In the genomic region with DNA sequence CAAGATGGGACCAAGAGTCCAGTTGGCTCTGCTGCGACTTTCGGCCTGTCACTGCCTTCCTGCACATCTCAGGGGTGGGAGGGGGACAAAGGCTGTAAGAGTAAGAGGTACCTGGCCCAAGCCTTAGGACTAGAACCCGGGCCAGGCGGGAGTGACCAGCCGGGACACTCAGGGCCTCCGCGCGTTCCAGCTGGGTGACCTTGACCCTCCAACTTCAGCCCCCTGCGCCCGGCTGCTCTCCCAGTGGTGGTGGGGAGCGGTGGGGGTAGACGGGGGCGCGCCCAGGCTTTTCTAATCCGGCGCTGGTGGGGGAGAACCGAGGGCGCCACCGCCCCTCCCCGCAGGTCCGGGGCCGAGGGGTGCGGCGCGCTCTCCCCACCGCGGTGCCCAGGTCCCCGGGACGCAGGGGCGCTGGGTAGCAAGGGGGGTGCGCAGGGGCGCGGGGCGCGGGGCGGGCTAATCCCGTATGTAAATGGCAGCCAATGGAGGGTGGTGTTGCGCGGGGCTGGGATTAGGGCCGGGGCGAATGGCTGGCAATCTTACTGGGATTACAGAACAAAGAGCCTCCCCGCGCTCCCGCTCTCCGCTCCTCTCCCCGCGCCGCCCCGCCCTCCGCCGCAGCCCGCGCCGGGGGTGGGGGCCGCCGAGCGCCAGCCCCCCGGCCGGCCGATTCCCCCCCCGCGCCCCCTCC, we compare ENCODE assay signal across 8 cellular contexts. TPM values are rescaled to one million over a fixed set of nuclear protein-coding genes. Genes with fewer than 3 reads are reported as not detected.
DNase-seq lines count a peak whose midpoint lies in the region; ATAC-seq, FAIRE-seq and TF ChIP-seq lines count a peak whose summit lies in the region.

Gene GTF2IRD1 (plus strand): TSS at position 586 of the 691 bp plus-strand sequence. CDS start 54,175 bp downstream, outside the sequence.

- H4K5ac ChIP-seq in IMR-90 (ENCODE audit: low read depth, low read length) = peak within 1 kb of the TSS; percentile 87

- H4K8ac ChIP-seq in IMR-90 (ENCODE audit: low read depth in 2 of 2, low read length in 2 of 2) = peak within 1 kb of the TSS; percentile 81 to 91

- dilution Hi-C loops in IMR-90 (cut with HindIII; ENCODE audit: low sequenced_read_pairs, unreplicated experiment) = no loop called here

- 0% methylated on average over 3 of the region's 62 CpGs; no CpG with 5 or more reads in 1 of the 2 experiments for WGBS in IMR-90 (ENCODE audit: extremely low coverage in 2 of 2, insufficient read length in 1 of 2), 2 experiments
- 2 to 5% (median 5%) methylated on average over 11 to 54 of the region's 62 CpGs for WGBS in stomach, 5 donors

- H3K14ac ChIP-seq in IMR-90 (replicated peaks; ENCODE audit: low read depth, low read length) = peak within 1 kb of the TSS; percentile 82; the same call in 1 of the 2 replicates

- TF ChIP-seq CTCF in D721Med (IDR thresholded peaks at IDR 0.05; ENCODE audit: insufficient read depth, missing control alignments) = no peak
- TF ChIP-seq CTCF in IMR-90 (conservative IDR thresholded peaks at IDR 0.05; ENCODE audit: low read depth, low read length) = no peak
- no peak for TF ChIP-seq CTCF in PC-9 (conservative IDR thresholded peaks at IDR 0.05)
- TF ChIP-seq CTCF in stomach (IDR thresholded peaks at IDR 0.05) = no peak

- CTCF ChIA-PET in IMR-90 (lab: Yijun Ruan, JAX) = no interaction called here
- CTCF ChIA-PET in PC-9 (lab: Charles Lee) = no interaction called here

- peaks cover 33% of the 10 kb centered on the region for H4K20me1 ChIP-seq in IMR-90 (ENCODE audit: insufficient read depth, low read length)
- H4K20me1 ChIP-seq in PC-9 (ENCODE audit: insufficient read depth) = no peaks in the 10 kb centered on the region

- TF ChIP-seq POLR2A in IMR-90 (IDR thresholded peaks at IDR 0.05; ENCODE audit: low read depth, low read length) (peak; percentile 37; the same call in 1 of the 2 replicates), stomach (IDR thresholded peaks at IDR 0.05) (no peak)

- in situ Hi-C loops in IMR-90 (cut with MboI; ENCODE audit: low sequenced_read_pairs) = no loop called here

- H3K27me3 ChIP-seq in IMR-90 (ENCODE audit: control insufficient read depth, insufficient read depth, low read length) = no peaks in the 10 kb centered on the region; the same call in 1 of the 2 replicates
- no peaks in the 10 kb centered on the region for H3K27me3 ChIP-seq in PC-9 (ENCODE audit: insufficient read depth, low read depth)
- H3K27me3 ChIP-seq in muscle layer of duodenum (ENCODE audit: low read depth, low read length) = no peaks in the 10 kb centered on the region
- H3K27me3 ChIP-seq in stomach = peaks cover 0 to 19% (median 0%) of the 10 kb centered on the region in 3 donors

- ATAC-seq in IMR-90 (ENCODE audit: low read depth) = peak; percentile 87
- ATAC-seq in HG03095 (IDR thresholded peaks at IDR 0.05; ENCODE audit: unreplicated experiment) = no peak

- peak within 1 kb of the TSS; percentile 94 for H3K4ac ChIP-seq in IMR-90 (ENCODE audit: low read depth, low read length)

- peak within 1 kb of the TSS; percentile 68 for H2BK120ac ChIP-seq in IMR-90 (ENCODE audit: low read depth, low read length)

- FAIRE-seq in D721Med (lab: Jason Lieb, UNC) = no peak

- H3F3A ChIP-seq in PC-9 (ENCODE audit: insufficient read depth, low read depth) = peaks cover 14% of the 10 kb centered on the region

- H3K9me3 ChIP-seq in IMR-90 (ENCODE audit: control insufficient read depth, insufficient read depth, low read length) (no peaks in the 10 kb centered on the region), PC-9 (ENCODE audit: insufficient read depth, low read depth) (no peaks in the 10 kb centered on the region), muscle layer of duodenum (ENCODE audit: control insufficient read depth in 1 of 2, low read length in 2 of 2) (no peaks in the 10 kb centered on the region), stomach (no peaks in the 10 kb centered on the region)

- peaks cover 10% of the 10 kb centered on the region for H3K4me1 Mint-ChIP-seq in activated T-helper 2 cell treated with anti-CD3 and anti-CD28 coated beads, Interferon-gamma antibody, Interleukin-2, Interleukin-4, amounts not matched to agents 10 μg/mL and 5 μg/mL and 100 μg/mL, durations not matched to agents 14 hours and 24 hours and 36 hours (ENCODE audit: low read depth)

- H3K4me1 ChIP-seq in IMR-90 (ENCODE audit: control insufficient read depth, insufficient read depth, low read length) = peaks cover 16% of the 10 kb centered on the region
- H3K4me1 ChIP-seq in PC-9 (replicated peaks; ENCODE audit: insufficient read depth) = peaks cover 7% of the 10 kb centered on the region
- H3K4me1 ChIP-seq in muscle layer of duodenum (ENCODE audit: control insufficient read depth in 1 of 2, insufficient read depth in 2 of 2, low read length in 2 of 2) = peaks cover 0 to 11% of the 10 kb centered on the region in 2 donors
- peaks cover 10 to 59% (median 40%) of the 10 kb centered on the region in 4 donors for H3K4me1 ChIP-seq in stomach

- H2AFZ ChIP-seq in IMR-90 (replicated peaks; ENCODE audit: low read length, poor library complexity) (peak within 1 kb of the TSS; percentile 94), PC-9 (no peak within 1 kb of the TSS)

- H2BK15ac ChIP-seq in IMR-90 (ENCODE audit: low read depth, low read length) = peak within 1 kb of the TSS; percentile 15; the same call in 1 of the 3 replicates

- no peaks in the 10 kb centered on the region for H3K36me3 Mint-ChIP-seq in activated T-helper 2 cell treated with anti-CD3 and anti-CD28 coated beads, Interferon-gamma antibody, Interleukin-2, Interleukin-4, amounts not matched to agents 10 μg/mL and 5 μg/mL and 100 μg/mL, durations not matched to agents 14 hours and 24 hours and 36 hours (ENCODE audit: low read depth)

- peak within 1 kb of the TSS; percentile 18 for H2BK5ac ChIP-seq in IMR-90 (ENCODE audit: low read depth, low read length, poor library complexity, severe bottlenecking)

- peaks cover 8 to 46% of the 10 kb centered on the region in 2 experiments; a peak in 3 of 4 replicates for H3K79me1 ChIP-seq in IMR-90 (ENCODE audit: low read depth in 1 of 2, low read length in 2 of 2)

- no TSS peak for BruUV-seq in IMR-90 (replicated peaks; lab: Mats Ljungman, UMichigan)
- BruUV-seq in PC-9 (replicated peaks; lab: Mats Ljungman, UMichigan) = no TSS peak

- no peak within 1 kb of the TSS for H2BK20ac ChIP-seq in IMR-90 (ENCODE audit: low read depth, low read length)

- peak within 1 kb of the TSS; percentile 89 for H2AK5ac ChIP-seq in IMR-90 (ENCODE audit: low read depth, low read length)

- H3K4me3 ChIP-seq in IMR-90 (ENCODE audit: insufficient read depth, low read depth, low read length) (peak within 1 kb of the TSS; percentile 61), PC-9 (peak within 1 kb of the TSS; percentile 59), muscle layer of duodenum (ENCODE audit: low read depth in 1 of 2, low read length in 2 of 2) (peak within 1 kb of the TSS; percentile 34 to 73), stomach (peak within 1 kb of the TSS; percentile 74 to 84 (median 80))

- peak within 1 kb of the TSS; percentile 70 for H3K4me3 Mint-ChIP-seq in activated T-helper 2 cell treated with anti-CD3 and anti-CD28 coated beads, Interferon-gamma antibody, Interleukin-2, Interleukin-4, amounts not matched to agents 10 μg/mL and 5 μg/mL and 100 μg/mL, durations not matched to agents 14 hours and 24 hours and 36 hours (ENCODE audit: low read depth)

- H3K27me3 Mint-ChIP-seq in activated T-helper 2 cell treated with anti-CD3 and anti-CD28 coated beads, Interferon-gamma antibody, Interleukin-2, Interleukin-4, amounts not matched to agents 10 μg/mL and 5 μg/mL and 100 μg/mL, durations not matched to agents 14 hours and 24 hours and 36 hours (ENCODE audit: low read depth) = peaks cover 12% of the 10 kb centered on the region

- peak within 1 kb of the TSS; percentile 90 for H3K4me2 ChIP-seq in IMR-90 (ENCODE audit: low read depth, low read length)
- H3K4me2 ChIP-seq in PC-9 = peak within 1 kb of the TSS; percentile 76

- H3K27ac ChIP-seq in IMR-90 (ENCODE audit: insufficient read depth, low read length) (peak within 1 kb of the TSS; percentile 70), PC-9 (peak within 1 kb of the TSS; percentile 91), muscle layer of duodenum (ENCODE audit: low read length) (peak within 1 kb of the TSS; percentile 60), stomach (peak within 1 kb of the TSS; percentile 79 to 98 (median 92))

- H3K36me3 ChIP-seq in IMR-90 (ENCODE audit: control insufficient read depth, insufficient read depth, low read length) (no peaks in the 10 kb centered on the region; the same call in 1 of the 2 replicates), PC-9 (ENCODE audit: low read depth) (no peaks in the 10 kb centered on the region), muscle layer of duodenum (ENCODE audit: control insufficient read depth in 1 of 2, insufficient read depth in 2 of 2, low read length in 2 of 2) (no peaks in the 10 kb centered on the region), stomach (no peaks in the 10 kb centered on the region)

- DNase-seq in D721Med (ENCODE audit: insufficient read length, low spot score) (peak; percentile 97), IMR-90 (peak; percentile 73), PC-9 (peak in 1 of 2 experiments; percentile 62), fibroblast of gingiva (ENCODE audit: low read depth) (peak; percentile 74), stomach (peak; percentile 68)
- no peak for DNase-seq in activated T-helper 2 cell treated with anti-CD3 and anti-CD28 coated beads, Interferon-gamma antibody, Interleukin-2, Interleukin-4, amounts not matched to agents 10 μg/mL and 5 μg/mL and 100 μg/mL, durations not matched to agents 14 hours and 24 hours and 36 hours (ENCODE audit: low spot score)

- H3K56ac ChIP-seq in IMR-90 (ENCODE audit: extremely low read depth, insufficient read depth, low read length) = no peak within 1 kb of the TSS

- H2AK9ac ChIP-seq in IMR-90 (replicated peaks; ENCODE audit: low read depth, low read length, poor library complexity) = peak within 1 kb of the TSS; percentile 96

- H3K9me1 ChIP-seq in IMR-90 (ENCODE audit: insufficient read depth, low read length) = peaks cover 9% of the 10 kb centered on the region

- no peaks in the 10 kb centered on the region for H3K9me2 ChIP-seq in PC-9 (ENCODE audit: insufficient read depth)

- TF ChIP-seq RAD21 in IMR-90 (IDR thresholded peaks at IDR 0.05; ENCODE audit: low read length) = no peak

- intact Hi-C loops in IMR-90 (cut with micrococcal nuclease) (loop anchor here (2.0 to 5.0 kb wide), 2 partner anchors 51 to 94 kb away; no protein-coding TSS in a partner anchor), PC-9 (cut with micrococcal nuclease; ENCODE audit: unreplicated experiment) (loop anchor here (2.0 to 5.0 kb wide), 2 partner anchors 29 to 184 kb away; no protein-coding TSS in a partner anchor), stomach (cut with DNase I; ENCODE audit: low total_unique reads) (no loop called here)
- intact Hi-C loops in activated T-helper 2 cell treated with anti-CD3 and anti-CD28 coated beads, Interferon-gamma antibody, Interleukin-2, Interleukin-4, amounts not matched to agents 10 μg/mL and 5 μg/mL and 100 μg/mL, durations not matched to agents 14 hours and 24 hours and 36 hours (cut with micrococcal nuclease) = loop anchor here (2.0 kb wide), 1 partner anchor 203 kb away; the partner anchor contains the start of gene GTF2I

- H3K9ac ChIP-seq in IMR-90 (ENCODE audit: low read depth, low read length) = peak within 1 kb of the TSS; percentile 70

- POLR2A ChIA-PET in IMR-90 (lab: Charles Lee; ENCODE audit: unreplicated experiment) (no interaction called here), PC-9 (lab: Charles Lee; ENCODE audit: unreplicated experiment) (no interaction called here)

- H3K79me2 ChIP-seq in PC-9 (ENCODE audit: low read depth) = peaks cover 25% of the 10 kb centered on the region

- H3K27ac Mint-ChIP-seq in activated T-helper 2 cell treated with anti-CD3 and anti-CD28 coated beads, Interferon-gamma antibody, Interleukin-2, Interleukin-4, amounts not matched to agents 10 μg/mL and 5 μg/mL and 100 μg/mL, durations not matched to agents 14 hours and 24 hours and 36 hours = peak within 1 kb of the TSS; percentile 81

- H3K9me3 Mint-ChIP-seq in activated T-helper 2 cell treated with anti-CD3 and anti-CD28 coated beads, Interferon-gamma antibody, Interleukin-2, Interleukin-4, amounts not matched to agents 10 μg/mL and 5 μg/mL and 100 μg/mL, durations not matched to agents 14 hours and 24 hours and 36 hours = no peaks in the 10 kb centered on the region

- TF ChIP-seq EP300 in stomach (IDR thresholded peaks at IDR 0.05) = no peak

- peak within 1 kb of the TSS; percentile 77 for H4K91ac ChIP-seq in IMR-90 (ENCODE audit: insufficient read depth, low read depth, low read length)

- H3K23ac ChIP-seq in IMR-90 (ENCODE audit: low read depth, low read length) = peak within 1 kb of the TSS; percentile 75; the same call in 1 of the 2 replicates

- peak within 1 kb of the TSS; percentile 77 for H3K18ac ChIP-seq in IMR-90 (ENCODE audit: low read depth, low read length)

RNA-seq across cellular contexts. Expression of gene GTF2IRD1, which starts in this region (rescaled TPM):
- total RNA-seq in IMR-90 (2012; rRNA removed) (4.1 and 5.0 TPM in 2 replicates), PC-9 (2021) (44.0 and 46.7 TPM in 2 replicates), stomach (10 to 100 TPM in 4 of 5 donors, 1 to 10 TPM in 1; 9.3 to 40.8 (median 19.6) TPM)
- polyA plus RNA-seq in IMR-90 (2012; rRNA removed) (21.9 and 22.6 TPM in 2 replicates), stomach (10 to 100 TPM in 1 of 3 donors, 1 to 10 TPM in 2; 8.0 to 41.1 (median 8.4) TPM)
- polyA plus RNA-seq in IMR-90 (2012; cell fraction: cytosol; rRNA removed) = 19.6 and 26.0 TPM in 2 replicates
- polyA plus RNA-seq in IMR-90 (2012; cell fraction: nucleus; rRNA removed; ENCODE audit: low replicate concordance) = 27.5 and 33.3 TPM in 2 replicates
- total RNA-seq in activated T-helper 2 cell treated with anti-CD3 and anti-CD28 coated beads, Interferon-gamma antibody, Interleukin-2, Interleukin-4, amounts not matched to agents 10 μg/mL and 5 μg/mL and 100 μg/mL, durations not matched to agents 14 hours and 24 hours and 36 hours = 2.9 and 3.1 TPM in 2 replicates
